29 cellular contexts compared by ENCODE assay signal in genomic region chr1:10673305-10673704, GRCh38.
DNase-seq lines count a peak whose midpoint lies in the region; ATAC-seq, FAIRE-seq and TF ChIP-seq lines count a peak whose summit lies in the region.
"Had no signal": no experiment of that assay in that cellular context is flagged by ENCODE, and none has a peak within 500 bp of the region (broad histone marks: within the 10 kb centered on the region; RNA-seq: fewer than 3 reads in every experiment).

No MANE protein-coding gene starts in this region.

- H3K4me1 Mint-ChIP-seq in H9 (peaks cover 21 to 36% of the 10 kb centered on the region in 2 experiments), natural killer cell (peaks cover 24 to 42% of the 10 kb centered on the region in 2 donors)

- no peaks in the 10 kb centered on the region for H3K27me3 Mint-ChIP-seq in H9 (ENCODE audit: low read depth)
- no peaks in the 10 kb centered on the region for H3K27me3 Mint-ChIP-seq in natural killer cell (ENCODE audit: low read depth in 2 of 2)
- H3K27me3 Mint-ChIP-seq: activated T-cell treated with anti-CD3 and anti-CD28 coated beads, Interleukin-2, amount 50 U/mL, for 24 hours; naive thymus-derived CD4-positive, alpha-beta T cell had no signal

- H3K36me3 Mint-ChIP-seq in H9 (ENCODE audit: insufficient read depth in 1 of 3, low read depth in 3 of 3) (no peaks in the 10 kb centered on the region; a peak in 1 of 7 replicates), natural killer cell (no peaks in the 10 kb centered on the region)
- H3K36me3 Mint-ChIP-seq: naive thymus-derived CD4-positive, alpha-beta T cell had no signal

- H4K5ac ChIP-seq in H9 (ENCODE audit: insufficient read length, low read depth, low read length) = no peak overlapping the region

- no peaks in the 10 kb centered on the region for H3K23me2 ChIP-seq in H9 (ENCODE audit: insufficient read length, low read depth, low read length, poor library complexity, severe bottlenecking)

- H3K4me3 ChIP-seq in kidney (ENCODE audit: low read length in 2 of 2) = no peak overlapping the region
- H3K4me3 ChIP-seq: BLaER1 treated with 17β-estradiol and CSF1 and Interleukin-3, amounts not matched to agents 10 nM and 100 nM; dorsolateral prefrontal cortex; HAP-1; MG63; SK-N-MC had no signal

- H3K23ac ChIP-seq in H9 (ENCODE audit: insufficient read length, low read depth, low read length) = no peak overlapping the region

- no peak overlapping the region for H3K18ac ChIP-seq in H9 (ENCODE audit: insufficient read length, low read depth, low read length)

- H3K9ac ChIP-seq in H9 (ENCODE audit: extremely low read depth, insufficient read length, low read length) (no peak overlapping the region), kidney (ENCODE audit: low read length in 2 of 2) (peak overlapping the region in 1 of 2 donors; percentile 69)
- H3K9ac ChIP-seq: BLaER1 treated with 17β-estradiol and CSF1 and Interleukin-3, amounts not matched to agents 10 nM and 100 nM had no signal

- H2BK20ac ChIP-seq in H9 (ENCODE audit: low read depth, low read length, poor library complexity, severe bottlenecking) = no peak overlapping the region

- no peak overlapping the region for H2BK12ac ChIP-seq in H9 (ENCODE audit: insufficient read length, low read depth, low read length)

- no peaks in the 10 kb centered on the region for H3K79me1 ChIP-seq in H9 (ENCODE audit: insufficient read depth, low read depth, low read length, poor library complexity, severe bottlenecking)

- no peak overlapping the region for H4K8ac ChIP-seq in H9 (replicated peaks; ENCODE audit: insufficient read length, low read depth, low read length)

- peaks cover 2% of the 10 kb centered on the region for H4K20me1 ChIP-seq in H9 (ENCODE audit: control insufficient read depth, insufficient read depth, insufficient read length)

- H3K27me3 ChIP-seq in H9 (ENCODE audit: insufficient read depth, low read length) = no peaks in the 10 kb centered on the region
- H3K27me3 ChIP-seq: BLaER1 treated with 17β-estradiol and CSF1 and Interleukin-3, amounts not matched to agents 10 nM and 100 nM; dorsolateral prefrontal cortex; MG63 had no signal

- H3K27ac Mint-ChIP-seq in H9 = no peak overlapping the region
- no peak overlapping the region for H3K27ac Mint-ChIP-seq in natural killer cell
- H3K27ac Mint-ChIP-seq: activated T-cell treated with anti-CD3 and anti-CD28 coated beads, Interleukin-2, amount 50 U/mL, for 24 hours; naive thymus-derived CD4-positive, alpha-beta T cell; T-helper 1 cell treated with Interleukin-12 subunit alpha and Interleukin-12 subunit beta and Interleukin-4 antibody, amounts not matched to agents 30 μg/mL and 1 μg/mL, for 36 hours had no signal

- ATAC-seq in natural killer cell = no peak
- ATAC-seq in HG02970 (IDR thresholded peaks at IDR 0.05; ENCODE audit: low FRiP score, unreplicated experiment) = no peak
- no peak for ATAC-seq in GM19463 (IDR thresholded peaks at IDR 0.05; ENCODE audit: unreplicated experiment)
- ATAC-seq: naive thymus-derived CD4-positive, alpha-beta T cell had no signal

- H3K4ac ChIP-seq in H9 (ENCODE audit: low read depth, low read length) = no peak overlapping the region

- peak overlapping the region; percentile 63; the same call in 1 of the 2 replicates for H3K14ac ChIP-seq in H9 (ENCODE audit: insufficient read depth, low read length)

- intact Hi-C loops in kidney (cut with DNase I) = no loop called here
- intact Hi-C loops in natural killer cell (cut with micrococcal nuclease) = no loop called here

- H3K4me1 ChIP-seq in H9 (ENCODE audit: insufficient read depth, low read length) (no peaks in the 10 kb centered on the region; the same call in 1 of the 2 replicates), kidney (ENCODE audit: control insufficient read depth in 1 of 2, insufficient read depth in 1 of 2, low read depth in 1 of 2, low read length in 2 of 2) (peaks cover 62 to 71% of the 10 kb centered on the region in 2 donors)
- H3K4me1 ChIP-seq: Caco-2, HAP-1 had no signal

- H3K9me3 ChIP-seq in H9 (ENCODE audit: control insufficient read depth, low read depth, low read length) (no peaks in the 10 kb centered on the region), kidney (ENCODE audit: control insufficient read depth in 1 of 2, low read length in 2 of 2) (no peaks in the 10 kb centered on the region)
- H3K9me3 ChIP-seq: BLaER1 treated with 17β-estradiol and CSF1 and Interleukin-3, amounts not matched to agents 10 nM and 100 nM; Caco-2; HAP-1; MG63 had no signal

- WGBS in H9 (ENCODE audit: extremely low coverage, insufficient read length, low lambda C conversion rate) = no CpG with 5 or more reads among the region's 15 CpGs

- H3K4me3 Mint-ChIP-seq in H9 (no peak overlapping the region), natural killer cell (no peak overlapping the region)
- H3K4me3 Mint-ChIP-seq: activated T-cell treated with anti-CD3 and anti-CD28 coated beads, Interleukin-2, amount 50 U/mL, for 24 hours; naive thymus-derived CD4-positive, alpha-beta T cell; T-helper 1 cell treated with Interleukin-12 subunit alpha and Interleukin-12 subunit beta and Interleukin-4 antibody, amounts not matched to agents 30 μg/mL and 1 μg/mL, for 36 hours had no signal

- H3K27ac ChIP-seq in H9 (ENCODE audit: insufficient read length, low read depth, low read length) (no peak overlapping the region), VCaP (peak overlapping the region; percentile 98), kidney (ENCODE audit: low read depth in 2 of 2, low read length in 2 of 2) (peak overlapping the region; percentile 89 to 96)
- H3K27ac ChIP-seq: BLaER1 treated with 17β-estradiol and CSF1 and Interleukin-3, amounts not matched to agents 10 nM and 100 nM; dorsolateral prefrontal cortex; SK-N-MC had no signal

- no peak overlapping the region for H2AFZ ChIP-seq in H9 (ENCODE audit: low read length)

- FAIRE-seq in kidney (lab: Jason Lieb, UNC) = no peak
- FAIRE-seq: TTC549, urothelium cell line had no signal

- TF ChIP-seq CTCF in H9 (conservative IDR thresholded peaks at IDR 0.05) (no peak), VCaP (conservative IDR thresholded peaks at IDR 0.05) (no peak), kidney (IDR thresholded peaks at IDR 0.05; ENCODE audit: borderline replicate concordance, extremely low read depth, insufficient read depth) (no peak), natural killer cell (IDR thresholded peaks at IDR 0.05) (no peak)

- H3K56ac ChIP-seq in H9 (ENCODE audit: insufficient read length, low read depth, low read length) = no peak overlapping the region

- H4K91ac ChIP-seq in H9 (ENCODE audit: insufficient read length, low read depth, low read length) = no peak overlapping the region

- H2AK5ac ChIP-seq in H9 (ENCODE audit: insufficient read length, low read length) = no peak overlapping the region

- H2BK5ac ChIP-seq in H9 (ENCODE audit: insufficient read length, low read length) = no peak overlapping the region

- H2BK15ac ChIP-seq in H9 (ENCODE audit: low read depth, low read length) = no peak overlapping the region

- no peak overlapping the region for H2BK120ac ChIP-seq in H9 (ENCODE audit: low read depth, low read length, poor library complexity, severe bottlenecking)

- no peaks in the 10 kb centered on the region for H3K79me2 ChIP-seq in H9 (ENCODE audit: insufficient read depth, low read length)

- no peak overlapping the region for H3K4me2 ChIP-seq in H9 (ENCODE audit: insufficient read depth, insufficient read length, low read length)
- H3K4me2 ChIP-seq: BLaER1 treated with 17β-estradiol and CSF1 and Interleukin-3, amounts not matched to agents 10 nM and 100 nM had no signal

- DNase-seq in H9 (no peak), kidney (no peak), retina (peak; percentile 71), epidermal melanocyte (ENCODE audit: insufficient read length, low spot score) (no peak), natural killer cell (no peak)
- DNase-seq: activated gamma-delta T cell treated with Interleukin-2 at 50 U/mL for 16 hours; activated T-cell treated with anti-CD3 and anti-CD28 coated beads, Interleukin-2, amount 50 U/mL, for 24 hours; Caco-2; cerebellar nuclear complex; DMS79; dorsolateral prefrontal cortex; GDM1; KBM-7; MG63; naive thymus-derived CD4-positive, alpha-beta T cell; NCI-H2029; NCI-H774; RPMI8226; stimulated activated CD4-positive, alpha-beta T cell treated with anti-CD3 and anti-CD28 coated beads, Interleukin-2, amount 100 ng/mL, for 48 hours; substantia nigra had no signal

- no peaks in the 10 kb centered on the region for H3K36me3 ChIP-seq in kidney (ENCODE audit: control insufficient read depth in 1 of 2, insufficient read depth in 2 of 2, low read length in 2 of 2)
- H3K36me3 ChIP-seq: BLaER1 treated with 17β-estradiol and CSF1 and Interleukin-3, amounts not matched to agents 10 nM and 100 nM; HAP-1; MG63 had no signal

- no peak overlapping the region for H3T11ph ChIP-seq in H9 (ENCODE audit: low read length)

- H3K9me3 Mint-ChIP-seq in H9 (no peaks in the 10 kb centered on the region), natural killer cell (no peaks in the 10 kb centered on the region)
- H3K9me3 Mint-ChIP-seq: activated T-cell treated with anti-CD3 and anti-CD28 coated beads, Interleukin-2, amount 50 U/mL, for 24 hours; naive thymus-derived CD4-positive, alpha-beta T cell; T-helper 1 cell treated with Interleukin-12 subunit alpha and Interleukin-12 subunit beta and Interleukin-4 antibody, amounts not matched to agents 30 μg/mL and 1 μg/mL, for 36 hours had no signal
